Comparison of ENCODE assay signal across 8 cellular contexts in genomic region chr11:65386307-65387081, GRCh38. TPM values are rescaled to one million over a fixed set of nuclear protein-coding genes. Genes with fewer than 3 reads are reported as not detected.
DNase-seq lines count a peak whose midpoint lies in the region; ATAC-seq lines count a peak whose summit lies in the region.

Gene FRMD8, plus strand, starts transcription at chr11:65386637. Its CDS starts 400 bp downstream, at chr11:65387037.

- H3K27ac ChIP-seq in cingulate gyrus (ENCODE audit: low read depth, low read length), result peak within 1 kb of the TSS; percentile 97

- DNase-seq in ELF-1 (ENCODE audit: low read depth, low spot score) (peak; percentile 74), NCI-H460 (ENCODE audit: extremely low read depth, low read depth) (peak; percentile 60), kidney tubule cell (ENCODE audit: low spot score) (peak; percentile 84)
- DNase-seq in activated CD4-positive, alpha-beta T cell treated with anti-CD3 and anti-CD28 coated beads for 48 hours, result peak; percentile 87
- peak; percentile 65 to 77 for DNase-seq in stimulated activated CD4-positive, alpha-beta T cell treated with anti-CD3 and anti-CD28 coated beads, Interleukin-15, amount 100 ng/mL, for 48 hours (ENCODE audit: low read depth in 2 of 2)

- ATAC-seq in HG03045 (IDR thresholded peaks at IDR 0.05; ENCODE audit: unreplicated experiment) (peak; percentile 39), HG02970 (IDR thresholded peaks at IDR 0.05; ENCODE audit: low FRiP score, unreplicated experiment) (no peak)

RNA-seq across cellular contexts. Expression of gene FRMD8, which starts in this region (rescaled TPM):
- 14.4 and 15.1 TPM in 2 replicates for total RNA-seq in NCI-H460 (2014; rRNA removed; shearing (Covaris generic))
- polyA plus RNA-seq in NCI-H460 (2014; cell fraction: nucleus; rRNA removed), result 54.3 and 65.4 TPM in 2 replicates
